ENCODE assay signal across 26 cellular contexts in the genomic region with DNA sequence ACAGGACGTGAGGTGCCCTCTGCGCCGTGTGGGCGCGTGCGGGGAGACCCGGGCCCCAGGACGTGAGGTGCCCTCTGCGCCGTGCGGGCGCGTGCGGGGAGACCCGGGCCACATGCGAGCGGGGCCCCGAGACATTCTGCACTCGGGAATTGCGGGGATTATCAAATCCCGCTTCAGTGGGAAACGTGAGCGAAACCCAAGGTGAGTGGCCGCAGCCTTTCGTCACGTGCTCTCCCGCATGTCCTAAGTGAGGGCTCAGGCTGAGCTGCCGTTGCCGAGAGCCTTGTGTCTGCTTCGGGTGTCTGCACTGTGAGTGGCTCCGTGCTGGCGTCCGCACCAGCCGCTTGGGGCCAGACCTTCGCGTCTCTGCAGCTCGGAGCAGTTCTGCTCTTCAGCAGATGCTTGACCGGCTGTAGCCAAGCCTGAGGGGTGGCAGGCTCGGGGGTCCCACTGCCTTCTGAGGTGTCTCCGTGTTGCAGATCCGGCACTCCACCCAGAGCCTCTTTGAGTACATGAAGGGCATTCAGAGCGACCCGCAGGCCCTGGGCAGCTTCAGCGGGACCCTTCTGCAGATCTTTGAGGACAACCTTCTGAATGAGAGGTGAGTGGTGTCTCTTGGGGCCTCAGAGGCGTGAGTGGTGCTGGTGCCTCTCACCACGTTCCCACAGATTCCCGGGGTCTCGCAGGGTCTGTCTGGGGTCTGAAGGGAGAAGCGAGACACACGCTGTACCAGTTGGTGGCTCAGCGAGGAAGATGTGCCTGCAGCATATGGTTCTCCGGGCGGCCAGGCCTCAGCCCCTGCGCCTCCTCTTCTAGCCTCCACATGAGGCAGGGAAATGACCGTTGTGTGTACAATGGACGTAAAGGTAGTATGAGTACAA.
DNase-seq lines count a peak whose midpoint lies in the region; ATAC-seq, FAIRE-seq and TF ChIP-seq lines count a peak whose summit lies in the region.
"Had no signal": no experiment of that assay in that cellular context is flagged by ENCODE, and none has a peak within 500 bp of the region (broad histone marks: within the 10 kb centered on the region; RNA-seq: fewer than 3 reads in every experiment).

No MANE protein-coding gene starts in this region.

- H3K27ac ChIP-seq in kidney (ENCODE audit: low read depth in 2 of 2, low read length in 2 of 2), result no peak overlapping the region
- H3K27ac ChIP-seq: 22Rv1, esophagus squamous epithelium, stomach, tibial artery, WERI-Rb-1 had no signal

- FAIRE-seq in kidney (lab: Jason Lieb, UNC), result no peak
- FAIRE-seq: GM19239, islet of Langerhans had no signal

- peak; percentile 25 for DNase-seq in activated CD4-positive, CD25-positive, alpha-beta regulatory T cell treated with anti-CD3 and anti-CD28 coated beads, Interleukin-2, amount 50 U/mL, for 72 hours
- no peak for DNase-seq in activated CD4-positive, CD25-positive, alpha-beta regulatory T cell (lab: John Stamatoyannopoulos, UW)
- DNase-seq in BE2C (peak; percentile 4), kidney (peak; percentile 54), posterior vena cava (ENCODE audit: low spot score) (peak; percentile 76), GF-D8 (lab: John Stamatoyannopoulos, UW) (no peak)
- no peak for DNase-seq in activated CD4-positive, alpha-beta T cell treated with anti-CD3 and anti-CD28 coated beads, Interleukin-2, amount 50 U/mL, for 4 hours
- DNase-seq: activated CD4-positive, alpha-beta memory T cell treated with anti-CD3 and anti-CD28 coated beads for 36 hours; activated gamma-delta T cell treated with Interleukin-2 at 50 U/mL for 16 hours; amygdala; esophagus squamous epithelium; HCEC 1CT; mammary epithelial cell; NCI-H1694; NCI-H2171 treated with DMSO at 0.1 percent for 48 hours; NCI-H524 treated with DMSO at 0.1 percent for 48 hours; SK-N-SH; stimulated activated CD4-positive, alpha-beta T cell treated with anti-CD3 and anti-CD28 coated beads, Interleukin-15, amount 100 ng/mL, for 24 hours; WERI-Rb-1 had no signal

- H3K4me1 ChIP-seq in BE2C (no peaks in the 10 kb centered on the region), kidney (ENCODE audit: control insufficient read depth in 1 of 2, insufficient read depth in 1 of 2, low read depth in 1 of 2, low read length in 2 of 2) (no peaks in the 10 kb centered on the region)
- H3K4me1 ChIP-seq: stomach had no signal

- H3K36me3 ChIP-seq in BE2C (peaks cover 40% of the 10 kb centered on the region), kidney (ENCODE audit: control insufficient read depth in 1 of 2, insufficient read depth in 2 of 2, low read length in 2 of 2) (peaks cover 17 to 20% of the 10 kb centered on the region in 2 donors)

- intact Hi-C loops in kidney (cut with DNase I) (no loop called here), posterior vena cava (cut with DNase I) (no loop called here)

- H3K9me3 ChIP-seq in BE2C, result no peaks in the 10 kb centered on the region
- no peaks in the 10 kb centered on the region for H3K9me3 ChIP-seq in kidney (ENCODE audit: control insufficient read depth in 1 of 2, low read length in 2 of 2)
- H3K9me3 ChIP-seq: esophagus squamous epithelium, gastroesophageal sphincter, SK-N-SH, stomach, tibial artery had no signal

- no peaks in the 10 kb centered on the region for H3K27me3 ChIP-seq in BE2C
- H3K27me3 ChIP-seq: esophagus squamous epithelium, gastroesophageal sphincter, stomach, tibial artery had no signal

- ATAC-seq in HG02852 (IDR thresholded peaks at IDR 0.05; ENCODE audit: unreplicated experiment), result no peak
- ATAC-seq: gastroesophageal sphincter had no signal

- no peak for TF ChIP-seq CTCF in BE2C (IDR thresholded peaks at IDR 0.05; ENCODE audit: low read depth, low read length)
- TF ChIP-seq CTCF in kidney (IDR thresholded peaks at IDR 0.05; ENCODE audit: borderline replicate concordance, extremely low read depth, insufficient read depth), result no peak

- no peak overlapping the region for H3K4me3 ChIP-seq in BE2C (ENCODE audit: low read depth, low read length)
- no peak overlapping the region for H3K4me3 ChIP-seq in kidney (ENCODE audit: low read length in 2 of 2)
- H3K4me3 ChIP-seq: esophagus squamous epithelium, gastroesophageal sphincter, stomach, tibial artery had no signal

- no peak overlapping the region for H3K9ac ChIP-seq in kidney (ENCODE audit: low read length in 2 of 2)
- H3K9ac ChIP-seq: SK-N-SH had no signal

Comparison
In these comparisons a context has a peak if more than half of its experiments do, and no peak if none do; other contexts are left out.
1. DNase-seq: peak in activated CD4-positive, CD25-positive, alpha-beta regulatory T cell treated with anti-CD3 and anti-CD28 coated beads, Interleukin-2, amount 50 U/mL, for 72 hours (single experiment), BE2C (single experiment), kidney (single experiment) and posterior vena cava (single experiment); none in activated CD4-positive, CD25-positive, alpha-beta regulatory T cell (0 of 4), activated CD4-positive, alpha-beta T cell treated with anti-CD3 and anti-CD28 coated beads, Interleukin-2, amount 50 U/mL, for 4 hours (0 of 2) and GF-D8 (single experiment).